In the genomic region with DNA sequence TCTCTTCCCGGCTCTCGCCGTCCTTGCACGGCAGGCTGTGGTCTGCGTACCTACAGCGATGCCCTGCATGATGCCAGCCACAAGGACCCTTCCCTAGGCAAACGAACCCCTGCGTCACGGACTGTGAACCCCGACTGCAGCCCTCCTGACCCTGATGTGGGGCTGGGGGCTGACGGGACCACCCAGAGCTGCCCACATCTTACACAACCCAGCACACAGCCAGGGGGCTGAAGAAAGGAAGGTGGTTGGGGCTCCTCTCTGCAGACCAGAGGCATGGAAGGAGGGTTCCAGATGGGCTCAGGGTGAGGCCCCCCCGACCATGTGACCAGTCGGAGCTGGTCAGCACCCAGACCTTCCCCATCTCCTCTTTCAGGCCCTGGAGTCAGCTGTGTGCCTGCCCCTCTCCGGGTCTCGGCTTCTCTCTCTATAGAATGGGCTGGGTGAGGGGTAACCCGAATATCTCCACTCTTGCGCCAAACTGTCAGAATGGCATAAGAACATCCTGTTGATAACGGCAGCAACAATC, we compare ENCODE assay signal across 26 cellular contexts. TPM values are rescaled to one million over a fixed set of nuclear protein-coding genes. Genes with fewer than 3 reads are reported as not detected.
"Had no signal": no experiment of that assay in that cellular context is flagged by ENCODE, and none has a peak within 500 bp of the region (broad histone marks: within the 10 kb centered on the region; RNA-seq: fewer than 3 reads in every experiment).

No MANE protein-coding gene starts in this region.

- H3K36me3 Mint-ChIP-seq: natural killer cell; stimulated activated naive B cell treated with anti-CD40 and anti-IgM and Interleukin-4, amounts not matched to agents 10 μg/mL and 1 μg/mL and 100 μg/mL, for 72 hours had no signal

- H3K27ac Mint-ChIP-seq: dendritic cell treated with granulocyte-macrophage colony-stimulating factor and Interleukin-4, amounts not matched to agents 40 ng/mL and 50 ng/mL, for 4 days; endodermal cell; natural killer cell; progenitor cell of endocrine pancreas; stimulated activated naive B cell treated with anti-CD40 and anti-IgM and Interleukin-4, amounts not matched to agents 10 μg/mL and 1 μg/mL and 100 μg/mL, for 72 hours; stimulated activated naive CD8-positive, alpha-beta T cell treated with anti-CD3 and anti-CD28 coated beads, Interleukin-15, Interleukin-2, amounts not matched to agents 100 ng/mL and 50 ng/mL, for 24 hours had no signal

- H3K9me3 ChIP-seq: colonic mucosa, gastrocnemius medialis, heart left ventricle, left ventricle myocardium inferior, lower lobe of right lung, neutrophil, pancreas, right lobe of liver, thoracic aorta, tibial nerve, upper lobe of left lung, uterus had no signal

- H3K4me3 ChIP-seq: colonic mucosa, gastrocnemius medialis, heart left ventricle, hepatocyte, left ventricle myocardium inferior, lower lobe of right lung, pancreas, right lobe of liver, thoracic aorta, tibial nerve, upper lobe of left lung, uterus had no signal

- H3K4me3 Mint-ChIP-seq: dendritic cell treated with granulocyte-macrophage colony-stimulating factor and Interleukin-4, amounts not matched to agents 40 ng/mL and 50 ng/mL, for 4 days; endodermal cell; natural killer cell; stimulated activated naive B cell treated with anti-CD40 and anti-IgM and Interleukin-4, amounts not matched to agents 10 μg/mL and 1 μg/mL and 100 μg/mL, for 72 hours; stimulated activated naive CD8-positive, alpha-beta T cell treated with anti-CD3 and anti-CD28 coated beads, Interleukin-15, Interleukin-2, amounts not matched to agents 100 ng/mL and 50 ng/mL, for 24 hours had no signal

- ATAC-seq: esophagus mucosa; gastrocnemius medialis; heart left ventricle; pancreas; right lobe of liver; stimulated activated naive B cell treated with anti-CD40 and anti-IgM and Interleukin-4, amounts not matched to agents 10 μg/mL and 1 μg/mL and 100 μg/mL, for 72 hours had no signal

- H3K4me1 ChIP-seq: colonic mucosa, lower lobe of right lung, pancreas, right lobe of liver, upper lobe of left lung, uterus had no signal

- H3K4me1 Mint-ChIP-seq: natural killer cell; stimulated activated naive B cell treated with anti-CD40 and anti-IgM and Interleukin-4, amounts not matched to agents 10 μg/mL and 1 μg/mL and 100 μg/mL, for 72 hours had no signal

- H3K36me3 ChIP-seq: colonic mucosa, gastrocnemius medialis, left ventricle myocardium inferior, lower lobe of right lung, neutrophil, pancreas, right lobe of liver, thoracic aorta, tibial nerve, upper lobe of left lung, uterus had no signal

- H3K27me3 Mint-ChIP-seq: dendritic cell treated with granulocyte-macrophage colony-stimulating factor and Interleukin-4, amounts not matched to agents 40 ng/mL and 50 ng/mL, for 4 days; stimulated activated naive CD8-positive, alpha-beta T cell treated with anti-CD3 and anti-CD28 coated beads, Interleukin-15, Interleukin-2, amounts not matched to agents 100 ng/mL and 50 ng/mL, for 24 hours had no signal

- H3K9me3 Mint-ChIP-seq: dendritic cell treated with granulocyte-macrophage colony-stimulating factor and Interleukin-4, amounts not matched to agents 40 ng/mL and 50 ng/mL, for 4 days; endodermal cell; natural killer cell; stimulated activated naive B cell treated with anti-CD40 and anti-IgM and Interleukin-4, amounts not matched to agents 10 μg/mL and 1 μg/mL and 100 μg/mL, for 72 hours; stimulated activated naive CD8-positive, alpha-beta T cell treated with anti-CD3 and anti-CD28 coated beads, Interleukin-15, Interleukin-2, amounts not matched to agents 100 ng/mL and 50 ng/mL, for 24 hours had no signal

- DNase-seq: colonic mucosa; effector CD8-positive, alpha-beta T cell; endodermal cell; foreskin fibroblast; gastrocnemius medialis; heart left ventricle; kidney; left ventricle myocardium inferior; lower lobe of right lung; natural killer cell; right lobe of liver; stimulated activated naive B cell treated with anti-CD40 and anti-IgM and Interleukin-4, amounts not matched to agents 10 μg/mL and 1 μg/mL and 100 μg/mL, for 72 hours; uterus had no signal

- H3K27ac ChIP-seq: colonic mucosa, epithelial cell of prostate, gastrocnemius medialis, heart left ventricle, hepatocyte, left ventricle myocardium inferior, lower lobe of right lung, neutrophil, pancreas, right lobe of liver, thoracic aorta, tibial nerve, upper lobe of left lung, uterus had no signal

- H3K27me3 ChIP-seq: colonic mucosa, gastrocnemius medialis, heart left ventricle, hepatocyte, neutrophil, pancreas, right lobe of liver, tibial nerve, upper lobe of left lung, uterus had no signal

RNA-seq across cellular contexts. Expression of a gene that starts 41.4 kb away (rescaled TPM):
- total RNA-seq: chondrocyte, mononuclear cell, natural killer cell had no signal
